ENCODE assay signal across 9 cellular contexts in the genomic region with DNA sequence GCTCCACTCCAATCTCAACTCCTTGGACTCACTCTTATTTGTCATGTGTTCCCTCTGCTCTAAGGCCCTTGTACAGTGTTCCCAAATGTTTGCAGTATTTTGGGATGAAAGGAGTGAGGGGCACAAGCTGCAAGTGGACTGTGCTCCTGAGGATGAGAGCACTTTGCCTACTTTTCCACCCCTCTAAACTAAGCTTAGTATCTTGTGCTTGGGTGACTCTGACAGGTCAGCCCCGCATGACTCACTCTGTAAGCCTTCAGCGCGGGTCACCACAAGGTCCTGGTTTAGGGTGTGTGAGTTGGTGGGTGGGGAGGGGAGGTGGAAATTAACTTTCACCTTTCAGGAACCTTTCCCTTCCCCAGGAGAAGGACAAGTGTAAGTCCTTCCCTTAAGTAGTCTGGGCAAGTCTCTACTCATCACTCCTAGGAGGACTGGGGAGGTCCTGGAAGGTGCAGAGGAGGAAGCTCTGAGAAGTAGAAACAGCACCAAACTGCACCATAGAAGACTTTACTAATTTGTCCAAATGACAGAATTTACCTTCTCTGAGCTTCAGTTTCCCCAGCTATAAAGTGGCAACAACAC.
DNase-seq lines count a peak whose midpoint lies in the region; ATAC-seq lines count a peak whose summit lies in the region.
"Had no signal": no experiment of that assay in that cellular context is flagged by ENCODE, and none has a peak within 500 bp of the region (broad histone marks: within the 10 kb centered on the region; RNA-seq: fewer than 3 reads in every experiment).

No MANE protein-coding gene starts in this region.

- H3K79me1 ChIP-seq in neuronal stem cell (ENCODE audit: low read depth, low read length) = no peaks in the 10 kb centered on the region

- H3K9ac ChIP-seq in neuronal stem cell (ENCODE audit: low read depth, low read length, poor library complexity) = no peak overlapping the region

- no peak overlapping the region for H4K8ac ChIP-seq in neuronal stem cell (ENCODE audit: low read depth, low read length)

- no peak for ATAC-seq in GM18517 (IDR thresholded peaks at IDR 0.05; ENCODE audit: unreplicated experiment)
- ATAC-seq in GM21717 (IDR thresholded peaks at IDR 0.05; ENCODE audit: unreplicated experiment) = no peak

- H3K36me3 ChIP-seq in neuronal stem cell (replicated peaks in 1 of 2; ENCODE audit: control insufficient read depth in 2 of 2, insufficient read depth in 2 of 2, low read length in 2 of 2) = no peaks in the 10 kb centered on the region

- no peak overlapping the region for H3K18ac ChIP-seq in neuronal stem cell (ENCODE audit: low read length)

- H2BK120ac ChIP-seq in neuronal stem cell (ENCODE audit: low read depth, low read length) = no peak overlapping the region

- no peak overlapping the region for H3K23ac ChIP-seq in neuronal stem cell (ENCODE audit: low read depth, low read length, poor library complexity)

- WGBS in neuronal stem cell (ENCODE audit: extremely low coverage in 2 of 2, insufficient read length in 2 of 2, insufficient replicate concordance in 1 of 2), 2 donors = no CpG with 5 or more reads among the region's 3 CpGs

- no peak overlapping the region for H3K4ac ChIP-seq in neuronal stem cell (ENCODE audit: low read length)

- H3K4me3 ChIP-seq in neuronal stem cell (ENCODE audit: low read length in 2 of 2) = no peak overlapping the region

- H2BK15ac ChIP-seq in neuronal stem cell (ENCODE audit: low read length) = no peak overlapping the region

- no peak overlapping the region for H3K27ac ChIP-seq in neuronal stem cell (replicated peaks; ENCODE audit: low read length)

- H3K4me1 ChIP-seq in neuronal stem cell (ENCODE audit: control insufficient read depth in 2 of 2, insufficient read depth in 1 of 2, low read depth in 1 of 2, low read length in 2 of 2) = peaks cover 2 to 6% of the 10 kb centered on the region in 2 donors

- H3K4me2 ChIP-seq in neuronal stem cell (ENCODE audit: insufficient read depth, low read length, poor library complexity, severe bottlenecking) = no peak overlapping the region

- H3K27me3 ChIP-seq in neuronal stem cell (ENCODE audit: control insufficient read depth in 3 of 3, insufficient read depth in 3 of 3, low read depth in 1 of 3, low read length in 3 of 3) = no peaks in the 10 kb centered on the region

- no peak overlapping the region for H4K91ac ChIP-seq in neuronal stem cell (ENCODE audit: low read depth, low read length, poor library complexity)

- no peak overlapping the region for H2AK5ac ChIP-seq in neuronal stem cell (ENCODE audit: low read depth, low read length)

- peak overlapping the region; percentile 61 for H2AFZ ChIP-seq in neuronal stem cell (ENCODE audit: low read length)

- H2BK12ac ChIP-seq in neuronal stem cell (ENCODE audit: low read length) = no peak overlapping the region

- H2BK5ac ChIP-seq in neuronal stem cell (ENCODE audit: low read length) = no peak overlapping the region

- H3K9me3 ChIP-seq in neuronal stem cell (replicated peaks in 1 of 2; ENCODE audit: control insufficient read depth in 2 of 2, insufficient read depth in 1 of 2, low read depth in 1 of 2, low read length in 2 of 2) = peaks cover 0 to 2% of the 10 kb centered on the region in 2 donors

- peak; percentile 88 for DNase-seq in ELR (ENCODE audit: low read depth)
- DNase-seq in NOMO-1 treated with DMSO at 0.1 percent for 48 hours (lab: John Stamatoyannopoulos, UW; ENCODE audit: unreplicated experiment) = peak; percentile 56
- DNase-seq in dermis blood vessel endothelial cell = peak; percentile 28
- DNase-seq in neuronal stem cell (ENCODE audit: low spot score) = no peak
- DNase-seq in 8988T = no peak
- DNase-seq in OCI-M2 (lab: John Stamatoyannopoulos, UW; ENCODE audit: unreplicated experiment) = no peak
- DNase-seq: NCI-H345 had no signal

- no peak overlapping the region for H3K14ac ChIP-seq in neuronal stem cell (ENCODE audit: low read length)

Comparison
In these comparisons a context has a peak if more than half of its experiments do, and no peak if none do; other contexts are left out.
1. DNase-seq: peak in ELR (single experiment), NOMO-1 treated with DMSO at 0.1 percent for 48 hours (single experiment) and dermis blood vessel endothelial cell (single experiment); none in neuronal stem cell (single experiment), 8988T (single experiment) and OCI-M2 (single experiment).